Comparison of ENCODE assay signal across 8 cellular contexts in genomic region chr12:25364529-25365339, GRCh38.
A peak's percentile ranks its signal among the peaks of the same experiment; 100 is the strongest.
DNase-seq lines count a peak whose midpoint lies in the region; ATAC-seq and FAIRE-seq lines count a peak whose summit lies in the region.

No MANE protein-coding gene starts in this region.

- H3K27me3 Mint-ChIP-seq in T-cell: no peaks in the 10 kb centered on the region

- H3K27ac Mint-ChIP-seq in T-cell: peak overlapping the region in 1 of 2 donors; percentile 11

- ATAC-seq in HG02885 (IDR thresholded peaks at IDR 0.05; ENCODE audit: poor library complexity, unreplicated experiment): peak; percentile 94
- ATAC-seq in T-cell (replicated peaks in 1 of 4): peak in 1 of 4 experiments; percentile 72

- FAIRE-seq in GM19239 (lab: Jason Lieb, UNC): peak; percentile 99

- no peaks in the 10 kb centered on the region for H3K9me3 Mint-ChIP-seq in T-cell

- peaks cover 13 to 16% (median 13%) of the 10 kb centered on the region in 3 donors for H3K4me1 Mint-ChIP-seq in T-cell

- POLR2A ChIA-PET in T-cell (lab: Charles Lee): interaction anchor here (0.7 to 2.0 kb wide), 3 partner anchors 19 to 312 kb away, joined by 3 to 11 read pairs (median 10); no protein-coding TSS in a partner anchor

- no peaks in the 10 kb centered on the region for H3K36me3 Mint-ChIP-seq in T-cell

- CTCF ChIA-PET in T-cell (lab: Charles Lee): interaction anchor here (0.6 to 2.6 kb wide), 8 partner anchors 14 to 155 kb away, joined by 3 to 11 read pairs (median 5); no protein-coding TSS in a partner anchor

- H3K4me3 Mint-ChIP-seq in T-cell: peak overlapping the region in 2 of 3 donors; percentile 10 to 54

- peak; percentile 28 for DNase-seq in GM19239 (ENCODE audit: insufficient read length, low spot score)
- DNase-seq in T-cell: no peak
- DNase-seq in stimulated activated CD4-positive, alpha-beta T cell treated with anti-CD3 and anti-CD28 coated beads, Interleukin-4, amount 100 ng/mL, for 1 hour: peak; percentile 50
- no peak for DNase-seq in COLO829 (ENCODE audit: low spot score)
- no peak for DNase-seq in superior temporal gyrus (ENCODE audit: extremely low spot score)
- DNase-seq in 8988T: no peak
- DNase-seq in NCI-H2196 (lab: John Stamatoyannopoulos, UW; ENCODE audit: unreplicated experiment): no peak

Comparison
In these comparisons a context has a peak if more than half of its experiments do, and no peak if none do; other contexts are left out.
1. DNase-seq: peak in GM19239 (single experiment) and stimulated activated CD4-positive, alpha-beta T cell treated with anti-CD3 and anti-CD28 coated beads, Interleukin-4, amount 100 ng/mL, for 1 hour (single experiment); none in T-cell (0 of 34), COLO829 (single experiment), superior temporal gyrus (single experiment), 8988T (single experiment) and NCI-H2196 (single experiment).